1 cellular context compared by ENCODE assay signal in the genomic region with DNA sequence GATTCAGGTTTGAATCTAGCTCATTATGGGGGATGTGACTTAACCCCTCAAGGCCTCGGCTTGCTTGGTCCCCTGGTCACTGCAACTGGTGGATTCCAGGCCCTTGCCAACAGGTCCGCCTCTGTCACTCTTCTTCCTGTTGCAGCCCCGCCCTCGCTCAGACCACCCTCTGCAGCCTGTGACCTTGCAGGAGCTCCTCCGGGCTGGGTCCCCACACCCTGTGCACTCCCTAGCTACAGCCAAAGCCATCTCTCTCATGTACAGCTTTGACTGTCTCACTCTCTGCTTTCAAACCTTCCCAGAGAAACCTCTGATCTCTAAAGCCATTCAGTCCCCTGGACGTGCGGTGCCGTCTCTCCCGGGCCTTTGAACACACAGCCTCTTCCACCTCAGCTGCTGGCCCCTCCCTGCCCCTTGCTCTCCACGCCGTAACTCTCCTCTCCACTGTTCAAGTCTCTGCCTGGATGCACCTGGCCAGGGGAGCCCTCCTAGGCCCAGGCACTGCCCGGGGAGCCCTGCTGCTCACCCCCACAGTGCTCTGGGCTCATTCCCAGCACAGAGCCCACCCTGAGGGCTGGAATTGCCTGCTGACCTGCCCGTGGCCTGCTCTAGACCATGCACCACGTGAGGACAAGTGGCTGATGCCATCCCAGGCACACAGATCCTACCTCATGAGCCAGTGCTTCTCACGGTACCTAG.
TF ChIP-seq lines count a peak whose summit lies in the region.

No MANE protein-coding gene starts in this region.

TF ChIP-seq in SK-N-SH treated with all-trans-retinoic acid at 6 μM for 48 hours, 23 proteins besides CTCF, POLR2A, EP300 and RAD21 (continued from another document):
- TF ChIP-seq, protein P1, sequence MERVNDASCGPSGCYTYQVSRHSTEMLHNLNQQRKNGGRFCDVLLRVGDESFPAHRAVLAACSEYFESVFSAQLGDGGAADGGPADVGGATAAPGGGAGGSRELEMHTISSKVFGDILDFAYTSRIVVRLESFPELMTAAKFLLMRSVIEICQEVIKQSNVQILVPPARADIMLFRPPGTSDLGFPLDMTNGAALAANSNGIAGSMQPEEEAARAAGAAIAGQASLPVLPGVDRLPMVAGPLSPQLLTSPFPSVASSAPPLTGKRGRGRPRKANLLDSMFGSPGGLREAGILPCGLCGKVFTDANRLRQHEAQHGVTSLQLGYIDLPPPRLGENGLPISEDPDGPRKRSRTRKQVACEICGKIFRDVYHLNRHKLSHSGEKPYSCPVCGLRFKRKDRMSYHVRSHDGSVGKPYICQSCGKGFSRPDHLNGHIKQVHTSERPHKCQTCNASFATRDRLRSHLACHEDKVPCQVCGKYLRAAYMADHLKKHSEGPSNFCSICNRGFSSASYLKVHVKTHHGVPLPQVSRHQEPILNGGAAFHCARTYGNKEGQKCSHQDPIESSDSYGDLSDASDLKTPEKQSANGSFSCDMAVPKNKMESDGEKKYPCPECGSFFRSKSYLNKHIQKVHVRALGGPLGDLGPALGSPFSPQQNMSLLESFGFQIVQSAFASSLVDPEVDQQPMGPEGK (CRISPR knock-in tag; IDR thresholded peaks at IDR 0.05; ENCODE audit: borderline replicate concordance), result no peak
- TF ChIP-seq ZNF8 (CRISPR knock-in tag; IDR thresholded peaks at IDR 0.05) (no peak), ZFP30 (CRISPR knock-in tag; IDR thresholded peaks at IDR 0.05) (no peak), RARB (CRISPR knock-in tag; IDR thresholded peaks at IDR 0.05) (no peak), OSR1 (CRISPR knock-in tag; IDR thresholded peaks at IDR 0.05) (no peak)
- TF ChIP-seq, protein P2, sequence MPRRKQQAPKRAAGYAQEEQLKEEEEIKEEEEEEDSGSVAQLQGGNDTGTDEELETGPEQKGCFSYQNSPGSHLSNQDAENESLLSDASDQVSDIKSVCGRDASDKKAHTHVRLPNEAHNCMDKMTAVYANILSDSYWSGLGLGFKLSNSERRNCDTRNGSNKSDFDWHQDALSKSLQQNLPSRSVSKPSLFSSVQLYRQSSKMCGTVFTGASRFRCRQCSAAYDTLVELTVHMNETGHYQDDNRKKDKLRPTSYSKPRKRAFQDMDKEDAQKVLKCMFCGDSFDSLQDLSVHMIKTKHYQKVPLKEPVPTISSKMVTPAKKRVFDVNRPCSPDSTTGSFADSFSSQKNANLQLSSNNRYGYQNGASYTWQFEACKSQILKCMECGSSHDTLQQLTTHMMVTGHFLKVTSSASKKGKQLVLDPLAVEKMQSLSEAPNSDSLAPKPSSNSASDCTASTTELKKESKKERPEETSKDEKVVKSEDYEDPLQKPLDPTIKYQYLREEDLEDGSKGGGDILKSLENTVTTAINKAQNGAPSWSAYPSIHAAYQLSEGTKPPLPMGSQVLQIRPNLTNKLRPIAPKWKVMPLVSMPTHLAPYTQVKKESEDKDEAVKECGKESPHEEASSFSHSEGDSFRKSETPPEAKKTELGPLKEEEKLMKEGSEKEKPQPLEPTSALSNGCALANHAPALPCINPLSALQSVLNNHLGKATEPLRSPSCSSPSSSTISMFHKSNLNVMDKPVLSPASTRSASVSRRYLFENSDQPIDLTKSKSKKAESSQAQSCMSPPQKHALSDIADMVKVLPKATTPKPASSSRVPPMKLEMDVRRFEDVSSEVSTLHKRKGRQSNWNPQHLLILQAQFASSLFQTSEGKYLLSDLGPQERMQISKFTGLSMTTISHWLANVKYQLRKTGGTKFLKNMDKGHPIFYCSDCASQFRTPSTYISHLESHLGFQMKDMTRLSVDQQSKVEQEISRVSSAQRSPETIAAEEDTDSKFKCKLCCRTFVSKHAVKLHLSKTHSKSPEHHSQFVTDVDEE (CRISPR knock-in tag; IDR thresholded peaks at IDR 0.05), result no peak
